ENCODE assay signal across 13 cellular contexts in the genomic region with DNA sequence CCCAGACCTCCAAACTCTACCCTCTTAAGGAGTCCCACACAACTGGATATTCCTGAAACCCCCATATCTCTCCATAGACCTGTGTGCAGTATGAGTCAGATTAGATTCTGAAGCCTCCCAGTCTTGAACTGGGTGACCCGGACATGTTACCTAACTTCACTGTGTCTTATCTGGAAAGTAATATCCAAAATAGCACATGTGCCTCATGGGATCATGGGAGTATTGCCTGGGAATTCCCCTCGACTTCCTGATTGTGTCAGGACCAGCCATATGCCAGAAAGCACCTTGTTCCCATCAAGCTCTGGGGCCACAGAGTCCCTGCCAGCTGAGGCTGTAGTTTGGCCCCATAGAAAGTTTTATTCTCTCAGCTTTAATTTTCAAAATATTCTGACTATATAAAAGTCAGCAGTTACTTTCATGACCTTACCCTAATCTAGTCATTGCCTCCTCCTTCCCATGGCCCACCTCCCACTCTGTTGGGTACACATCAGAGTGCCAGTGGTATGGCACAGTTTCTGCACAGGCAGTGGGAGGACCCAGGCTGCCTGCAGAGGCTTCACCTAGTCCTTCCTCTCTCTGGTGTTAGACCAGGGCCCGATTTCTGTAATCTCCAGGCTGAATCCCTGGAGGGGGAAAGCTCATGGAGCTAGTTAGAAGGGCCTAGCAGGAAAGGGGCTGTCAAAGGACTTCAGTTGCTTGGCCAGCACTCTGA. TPM values are rescaled to one million over a fixed set of nuclear protein-coding genes. Genes with fewer than 3 reads are reported as not detected.
DNase-seq lines count a peak whose midpoint lies in the region; ATAC-seq, FAIRE-seq and TF ChIP-seq lines count a peak whose summit lies in the region.
"Had no signal": no experiment of that assay in that cellular context is flagged by ENCODE, and none has a peak within 500 bp of the region (broad histone marks: within the 10 kb centered on the region; RNA-seq: fewer than 3 reads in every experiment).

No MANE protein-coding gene starts in this region.

- no peaks in the 10 kb centered on the region for H3K9me1 ChIP-seq in keratinocyte (ENCODE audit: control insufficient read depth, extremely low read depth, insufficient read depth, low read length)

- H2BK15ac ChIP-seq in H9 (ENCODE audit: low read depth, low read length): no peak overlapping the region

- H3T11ph ChIP-seq in H9 (ENCODE audit: low read length): no peak overlapping the region

- FAIRE-seq in keratinocyte (lab: Jason Lieb, UNC): peak; percentile 52
- no peak for FAIRE-seq in H54 (lab: Jason Lieb, UNC)

- H3K4ac ChIP-seq in H9 (ENCODE audit: low read depth, low read length): no peak overlapping the region

- H3K4me3 Mint-ChIP-seq in H9 (no peak overlapping the region), chondrocyte (ENCODE audit: unreplicated experiment) (no peak overlapping the region)
- no peak overlapping the region for H3K4me3 Mint-ChIP-seq in stimulated activated effector memory CD8-positive, alpha-beta T cell treated with anti-CD3 and anti-CD28 coated beads, Interleukin-12 subunit alpha, Interleukin-12 subunit beta, amount 100 ng/mL, for 72 hours
- H3K4me3 Mint-ChIP-seq: CD8-positive, alpha-beta memory T cell had no signal

- no peak overlapping the region for H2BK20ac ChIP-seq in H9 (ENCODE audit: low read depth, low read length, poor library complexity, severe bottlenecking)

- dilution Hi-C loops in keratinocyte (cut with MboI; ENCODE audit: extremely low pct_ligation_motif_present, low sequenced_read_pairs): no loop called here

- H3K4me1 Mint-ChIP-seq in H9: peaks cover 7% of the 10 kb centered on the region in 2 experiments
- peaks cover 57% of the 10 kb centered on the region for H3K4me1 Mint-ChIP-seq in chondrocyte (ENCODE audit: low read depth)
- peaks cover 6% of the 10 kb centered on the region for H3K4me1 Mint-ChIP-seq in stimulated activated effector memory CD8-positive, alpha-beta T cell treated with anti-CD3 and anti-CD28 coated beads, Interleukin-12 subunit alpha, Interleukin-12 subunit beta, amount 100 ng/mL, for 72 hours
- H3K4me1 Mint-ChIP-seq: CD8-positive, alpha-beta memory T cell had no signal

- no peak overlapping the region for H2BK12ac ChIP-seq in H9 (ENCODE audit: insufficient read length, low read depth, low read length)

- no peak overlapping the region for H4K8ac ChIP-seq in H9 (replicated peaks; ENCODE audit: insufficient read length, low read depth, low read length)

- H4K91ac ChIP-seq in H9 (ENCODE audit: insufficient read length, low read depth, low read length): no peak overlapping the region

- H4K20me1 ChIP-seq in H9 (ENCODE audit: control insufficient read depth, insufficient read depth, insufficient read length): no peaks in the 10 kb centered on the region
- H4K20me1 ChIP-seq in keratinocyte (ENCODE audit: control insufficient read depth, extremely low read depth, insufficient read depth, low read length): no peaks in the 10 kb centered on the region

- H3K14ac ChIP-seq in H9 (ENCODE audit: insufficient read depth, low read length): no peak overlapping the region

- H3K79me2 ChIP-seq in H9 (ENCODE audit: insufficient read depth, low read length) (no peaks in the 10 kb centered on the region), keratinocyte (ENCODE audit: control insufficient read depth, insufficient read depth, low read length) (no peaks in the 10 kb centered on the region)

- H3K27ac Mint-ChIP-seq in H9 (no peak overlapping the region; a peak in 1 of 7 replicates), chondrocyte (ENCODE audit: unreplicated experiment) (peak overlapping the region; percentile 12)
- peak overlapping the region; percentile 13 for H3K27ac Mint-ChIP-seq in stimulated activated effector memory CD8-positive, alpha-beta T cell treated with anti-CD3 and anti-CD28 coated beads, Interleukin-12 subunit alpha, Interleukin-12 subunit beta, amount 100 ng/mL, for 72 hours
- H3K27ac Mint-ChIP-seq: CD8-positive, alpha-beta memory T cell had no signal

- H3K27me3 Mint-ChIP-seq in H9 (ENCODE audit: low read depth): no peaks in the 10 kb centered on the region
- H3K27me3 Mint-ChIP-seq in chondrocyte (ENCODE audit: low read depth): no peaks in the 10 kb centered on the region

- no CpG with 5 or more reads among the region's 3 CpGs for WGBS in H9 (ENCODE audit: extremely low coverage, insufficient read length, low lambda C conversion rate)

- H2AK5ac ChIP-seq in H9 (ENCODE audit: insufficient read length, low read length): no peak overlapping the region

- H3K9me3 ChIP-seq in H9 (ENCODE audit: control insufficient read depth, low read depth, low read length): no peaks in the 10 kb centered on the region
- no peaks in the 10 kb centered on the region for H3K9me3 ChIP-seq in keratinocyte (ENCODE audit: control insufficient read depth, low read depth, low read length)

- no peak overlapping the region for H3K18ac ChIP-seq in H9 (ENCODE audit: insufficient read length, low read depth, low read length)

- H3K4me1 ChIP-seq in H9 (ENCODE audit: insufficient read depth, low read length) (0 out of 2 replicates have a peak, but pooled peaks cover 4% of the 10 kb centered on the region), keratinocyte (ENCODE audit: control insufficient read depth, extremely low read depth, insufficient read depth, low read length) (peaks cover 45% of the 10 kb centered on the region)

- H2BK5ac ChIP-seq in H9 (ENCODE audit: insufficient read length, low read length): no peak overlapping the region

- TF ChIP-seq CTCF in H9 (conservative IDR thresholded peaks at IDR 0.05) (no peak), chondrocyte (IDR thresholded peaks at IDR 0.05) (no peak), keratinocyte (optimal IDR thresholded peaks at IDR 0.05 in 1 of 3, IDR thresholded peaks at IDR 0.05 in 1 of 3, conservative IDR thresholded peaks at IDR 0.05 in 1 of 3; ENCODE audit: extremely low read depth in 1 of 3, insufficient read depth in 2 of 3, low read length in 3 of 3) (no peak)

- peak overlapping the region; percentile 17 for H4K5ac ChIP-seq in H9 (ENCODE audit: insufficient read length, low read depth, low read length)

- no peak overlapping the region for H2BK120ac ChIP-seq in H9 (ENCODE audit: low read depth, low read length, poor library complexity, severe bottlenecking)

- H3K27ac ChIP-seq in H9 (ENCODE audit: insufficient read length, low read depth, low read length): no peak overlapping the region
- H3K27ac ChIP-seq in keratinocyte (ENCODE audit: control insufficient read depth, insufficient read depth, low read length): peak overlapping the region; percentile 85

- H3K9me3 Mint-ChIP-seq in H9 (no peaks in the 10 kb centered on the region; a peak in 2 of 5 replicates), chondrocyte (ENCODE audit: low read depth) (peaks cover 2% of the 10 kb centered on the region)
- H3K9me3 Mint-ChIP-seq in stimulated activated effector memory CD8-positive, alpha-beta T cell treated with anti-CD3 and anti-CD28 coated beads, Interleukin-12 subunit alpha, Interleukin-12 subunit beta, amount 100 ng/mL, for 72 hours: no peaks in the 10 kb centered on the region
- H3K9me3 Mint-ChIP-seq: CD8-positive, alpha-beta memory T cell had no signal

- no peaks in the 10 kb centered on the region for H3K36me3 ChIP-seq in keratinocyte (ENCODE audit: control insufficient read depth in 2 of 2, extremely low read depth in 1 of 2, insufficient read depth in 2 of 2, low read length in 2 of 2)

- H3K36me3 Mint-ChIP-seq in H9 (ENCODE audit: insufficient read depth in 1 of 3, low read depth in 3 of 3) (no peaks in the 10 kb centered on the region), chondrocyte (ENCODE audit: low read depth) (no peaks in the 10 kb centered on the region)
- no peaks in the 10 kb centered on the region for H3K36me3 Mint-ChIP-seq in stimulated activated effector memory CD8-positive, alpha-beta T cell treated with anti-CD3 and anti-CD28 coated beads, Interleukin-12 subunit alpha, Interleukin-12 subunit beta, amount 100 ng/mL, for 72 hours

- no peaks in the 10 kb centered on the region for H3K79me1 ChIP-seq in H9 (ENCODE audit: insufficient read depth, low read depth, low read length, poor library complexity, severe bottlenecking)

- H3K27me3 ChIP-seq in H9 (ENCODE audit: insufficient read depth, low read length) (no peaks in the 10 kb centered on the region), keratinocyte (ENCODE audit: control insufficient read depth, extremely low read depth, insufficient read depth, low read length) (no peaks in the 10 kb centered on the region)

- H3K56ac ChIP-seq in H9 (ENCODE audit: insufficient read length, low read depth, low read length): no peak overlapping the region

- no peak overlapping the region for H3K23ac ChIP-seq in H9 (ENCODE audit: insufficient read length, low read depth, low read length)

- H3K23me2 ChIP-seq in H9 (ENCODE audit: insufficient read length, low read depth, low read length, poor library complexity, severe bottlenecking): no peaks in the 10 kb centered on the region

- no peak for DNase-seq in H9
- DNase-seq in chondrocyte (ENCODE audit: low spot score): no peak
- no peak for DNase-seq in keratinocyte (ENCODE audit: low read depth, low spot score)
- DNase-seq in stimulated activated effector memory CD8-positive, alpha-beta T cell treated with anti-CD3 and anti-CD28 coated beads, Interleukin-12 subunit alpha, Interleukin-12 subunit beta, amount 100 ng/mL, for 72 hours (ENCODE audit: low spot score in 2 of 2): no peak
- no peak for DNase-seq in activated effector memory CD4-positive, alpha-beta T cell treated with anti-CD3 and anti-CD28 coated beads, Interleukin-2, amount 50 U/mL, for 16 hours
- no peak for DNase-seq in H54 (ENCODE audit: insufficient read length, low spot score)
- DNase-seq: CD8-positive, alpha-beta memory T cell; NCI-H187 treated with DMSO at 0.1 percent for 48 hours; T-helper 9 cell had no signal

- H3K4me3 ChIP-seq in keratinocyte (ENCODE audit: control insufficient read depth in 2 of 3, extremely low read depth in 1 of 3, insufficient read depth in 2 of 3, low read depth in 1 of 3, low read length in 3 of 3): no peak overlapping the region

- H2AFZ ChIP-seq in H9 (ENCODE audit: low read length) (no peak overlapping the region), keratinocyte (ENCODE audit: control insufficient read depth, low read length) (peak overlapping the region; percentile 34)

- no peak overlapping the region for H3K9ac ChIP-seq in H9 (ENCODE audit: extremely low read depth, insufficient read length, low read length)
- H3K9ac ChIP-seq in keratinocyte (ENCODE audit: control insufficient read depth, extremely low read depth, insufficient read depth, low read length): peak overlapping the region; percentile 58

- ATAC-seq in stimulated activated effector memory CD8-positive, alpha-beta T cell treated with anti-CD3 and anti-CD28 coated beads, Interleukin-12 subunit alpha, Interleukin-12 subunit beta, amount 100 ng/mL, for 72 hours: peak; percentile 31
- ATAC-seq in GM19324 (IDR thresholded peaks at IDR 0.05; ENCODE audit: low FRiP score, unreplicated experiment) (no peak), HG03565 (IDR thresholded peaks at IDR 0.05; ENCODE audit: unreplicated experiment) (no peak)

- H3K4me2 ChIP-seq in H9 (ENCODE audit: insufficient read depth, insufficient read length, low read length) (no peak overlapping the region), keratinocyte (ENCODE audit: control insufficient read depth, extremely low read depth, insufficient read depth, low read depth, low read length) (peak overlapping the region; percentile 43)

- no peak for TF ChIP-seq POLR2A in H54 (IDR thresholded peaks at IDR 0.05; ENCODE audit: low read depth, low read length)

RNA-seq across cellular contexts. Expression of gene B4GALT1, which starts 19.5 kb away (rescaled TPM):
- 15.3 and 16.1 TPM in 2 replicates for total RNA-seq in H9 (2021)
- total RNA-seq in chondrocyte: 59.0 to 83.5 TPM (median 60.2 TPM) in 3 replicates
- polyA plus RNA-seq in keratinocyte: 54.3 to 82.9 TPM (median 55.1 TPM) in 3 replicates
- polyA plus RNA-seq in keratinocyte (2011; ENCODE audit: low read depth): 9.5 TPM
- 57.6 and 65.9 TPM in 2 replicates for polyA plus RNA-seq in keratinocyte (2011; cell fraction: cytosol; rRNA removed)
- polyA plus RNA-seq in keratinocyte (2011; cell fraction: nucleus; rRNA removed): 114 and 120 TPM in 2 replicates
- polyA plus RNA-seq in keratinocyte (2012; ENCODE audit: low replicate concordance): 60.2 and 84.0 TPM in 2 replicates
- 112 to 184 TPM (median 118 TPM) in 3 replicates for polyA minus RNA-seq in keratinocyte
- polyA minus RNA-seq in keratinocyte (2011; cell fraction: cytosol; rRNA and poly(A)+ RNA removed): 89.8 TPM
- 109 and 160 TPM in 2 replicates for polyA minus RNA-seq in keratinocyte (2011; cell fraction: nucleus; rRNA and poly(A)+ RNA removed)

RNA-seq across cellular contexts. Expression of gene SPINK4, which starts 53.4 kb away (rescaled TPM):
- total RNA-seq in H9 (2021): not detected in 2 replicates
- total RNA-seq in chondrocyte: not detected in 3 replicates
- 0.85 TPM in 1 of 3 replicates, not detected in the others for polyA plus RNA-seq in keratinocyte
- not detected for polyA plus RNA-seq in keratinocyte (2011; ENCODE audit: low read depth)
- not detected in 2 replicates for polyA plus RNA-seq in keratinocyte (2011; cell fraction: cytosol; rRNA removed)
- polyA plus RNA-seq in keratinocyte (2011; cell fraction: nucleus; rRNA removed): not detected in 2 replicates
- 3.1 TPM in 1 of 2 replicates, not detected in the other for polyA plus RNA-seq in keratinocyte (2012; ENCODE audit: low replicate concordance)
- polyA minus RNA-seq in keratinocyte: not detected in 3 replicates
- 26.5 TPM for polyA minus RNA-seq in keratinocyte (2011; cell fraction: cytosol; rRNA and poly(A)+ RNA removed)
- polyA minus RNA-seq in keratinocyte (2011; cell fraction: nucleus; rRNA and poly(A)+ RNA removed): 3.7 and 5.7 TPM in 2 replicates
- total RNA-seq: CD8-positive, alpha-beta memory T cell; mesenteric fat pad; OCI-LY7 had no signal
- polyA plus RNA-seq: CD8-positive, alpha-beta memory T cell had no signal

Comparison
In these comparisons a context has a peak if more than half of its experiments do, and no peak if none do; other contexts are left out.
1. H3K27ac Mint-ChIP-seq: peak in chondrocyte (single experiment) and stimulated activated effector memory CD8-positive, alpha-beta T cell treated with anti-CD3 and anti-CD28 coated beads, Interleukin-12 subunit alpha, Interleukin-12 subunit beta, amount 100 ng/mL, for 72 hours (single experiment); none in H9 (0 of 3).